ENCODE assay signal across 10 cellular contexts in genomic region chr12:66132408-66132807, GRCh38. TPM values are rescaled to one million over a fixed set of nuclear protein-coding genes. Genes with fewer than 3 reads are reported as not detected.
A peak's percentile ranks its signal among the peaks of the same experiment; 100 is the strongest.
DNase-seq lines count a peak whose midpoint lies in the region; FAIRE-seq and TF ChIP-seq lines count a peak whose summit lies in the region.
"Had no signal": no experiment of that assay in that cellular context is flagged by ENCODE, and none has a peak within 500 bp of the region (broad histone marks: within the 10 kb centered on the region; RNA-seq: fewer than 3 reads in every experiment).

No MANE protein-coding gene starts in this region.

- no peak for FAIRE-seq in RCC 7860 (lab: Jason Lieb, UNC)

- TF ChIP-seq POLR2A in esophagus muscularis mucosa (IDR thresholded peaks at IDR 0.05; ENCODE audit: low read depth) = no peak

- H3K36me3 ChIP-seq in left ventricle myocardium inferior (peaks cover 25% of the 10 kb centered on the region), smooth muscle cell (ENCODE audit: low read depth) (peaks cover 2% of the 10 kb centered on the region), esophagus muscularis mucosa (peaks cover 11 to 27% (median 25%) of the 10 kb centered on the region in 4 donors)

- H3K79me2 ChIP-seq in smooth muscle cell (ENCODE audit: low read depth) = peaks cover 27% of the 10 kb centered on the region

- H3K9me3 ChIP-seq in left ventricle myocardium inferior (replicated peaks) (no peaks in the 10 kb centered on the region), smooth muscle cell (replicated peaks; ENCODE audit: low read depth) (no peaks in the 10 kb centered on the region), esophagus muscularis mucosa (no peaks in the 10 kb centered on the region)

- H3K27ac ChIP-seq in left ventricle myocardium inferior (replicated peaks) = peak overlapping the region; percentile 61
- H3K27ac ChIP-seq in smooth muscle cell (ENCODE audit: low read depth) = peak overlapping the region; percentile 72
- no peak overlapping the region for H3K27ac ChIP-seq in esophagus muscularis mucosa (replicated peaks in 1 of 4)

- H2AFZ ChIP-seq in smooth muscle cell (ENCODE audit: low read depth) = no peak overlapping the region

- H3F3A ChIP-seq in smooth muscle cell (ENCODE audit: low read depth) = peaks cover 17% of the 10 kb centered on the region

- H3K4me1 ChIP-seq in left ventricle myocardium inferior (peaks cover 52% of the 10 kb centered on the region), smooth muscle cell (ENCODE audit: low read depth) (peaks cover 11% of the 10 kb centered on the region), esophagus muscularis mucosa (peaks cover 21 to 33% (median 27%) of the 10 kb centered on the region in 4 donors)

- H3K4me2 ChIP-seq in smooth muscle cell = peak overlapping the region; percentile 89

- TF ChIP-seq CTCF in left ventricle myocardium inferior (IDR thresholded peaks at IDR 0.05; ENCODE audit: borderline replicate concordance) = no peak
- TF ChIP-seq CTCF in epithelial cell of proximal tubule (conservative IDR thresholded peaks at IDR 0.05; ENCODE audit: low read depth, low read length) = no peak
- TF ChIP-seq CTCF in smooth muscle cell (IDR thresholded peaks at IDR 0.05; ENCODE audit: borderline replicate concordance, insufficient read depth, poor library complexity, severe bottlenecking) = no peak
- TF ChIP-seq CTCF in esophagus muscularis mucosa (IDR thresholded peaks at IDR 0.05) = no peak

- DNase-seq in left ventricle myocardium inferior (no peak), cardiac septum (ENCODE audit: low spot score) (no peak), RCC 7860 (ENCODE audit: low spot score) (peak; percentile 82), epithelial cell of proximal tubule (ENCODE audit: low read depth) (peak; percentile 60), smooth muscle cell (lab: John Stamatoyannopoulos, UW; ENCODE audit: unreplicated experiment) (no peak), esophagus muscularis mucosa (ENCODE audit: extremely low spot score) (no peak), SKM-1 (lab: John Stamatoyannopoulos, UW; ENCODE audit: unreplicated experiment) (no peak), NCI-H748 treated with DMSO at 0.1 percent for 48 hours (lab: John Stamatoyannopoulos, UW) (no peak)
- DNase-seq: effector CD8-positive, alpha-beta T cell; NCI-H1436 had no signal

- no peak for TF ChIP-seq EP300 in esophagus muscularis mucosa (IDR thresholded peaks at IDR 0.05)

- H3K9ac ChIP-seq in smooth muscle cell (ENCODE audit: low read depth) = no peak overlapping the region

- H3K27me3 ChIP-seq in left ventricle myocardium inferior (ENCODE audit: low read depth) = no peaks in the 10 kb centered on the region
- no peaks in the 10 kb centered on the region for H3K27me3 ChIP-seq in smooth muscle cell (ENCODE audit: low read depth)
- H3K27me3 ChIP-seq in esophagus muscularis mucosa = no peaks in the 10 kb centered on the region

- H3K4me3 ChIP-seq in left ventricle myocardium inferior (peak overlapping the region; percentile 99), epithelial cell of proximal tubule (ENCODE audit: low read depth, low read length) (no peak overlapping the region), smooth muscle cell (no peak overlapping the region), esophagus muscularis mucosa (no peak overlapping the region)

- intact Hi-C loops in left ventricle myocardium inferior (cut with micrococcal nuclease) = no loop called here
- intact Hi-C loops in cardiac septum (cut with DNase I) = loop anchor here (5.0 kb wide), 1 partner anchor 35 kb away; the partner anchor contains the start of gene TMBIM4
- intact Hi-C loops in esophagus muscularis mucosa (cut with DNase I) = loop anchor here (5.0 kb wide), 1 partner anchor 35 kb away; the partner anchor contains the start of gene TMBIM4

- H4K20me1 ChIP-seq in smooth muscle cell (ENCODE audit: low read depth) = no peaks in the 10 kb centered on the region

RNA-seq across cellular contexts. Expression of gene LLPH, which starts 1.9 kb away (rescaled TPM):
- total RNA-seq in left ventricle myocardium inferior (22.1 TPM), cardiac septum (25.4 TPM), epithelial cell of proximal tubule (12.6 and 15.9 TPM in 2 replicates), smooth muscle cell (9.2 and 15.6 TPM in 2 replicates), esophagus muscularis mucosa (10 to 100 TPM in 1 of 4 donors, 1 to 10 TPM in 3; 5.8 to 12.6 (median 7.8) TPM)
- 33.1 and 39.7 TPM in 2 replicates for polyA plus RNA-seq in smooth muscle cell

RNA-seq across cellular contexts. Expression of gene TMBIM4, which starts 37.4 kb away (rescaled TPM):
- total RNA-seq in left ventricle myocardium inferior (74.5 TPM), cardiac septum (79.5 TPM), epithelial cell of proximal tubule (60.9 and 84.8 TPM in 2 replicates), smooth muscle cell (103 and 153 TPM in 2 replicates), esophagus muscularis mucosa (100 to 1,000 TPM in 3 of 4 donors, 10 to 100 TPM in 1; 92.2 to 156 (median 115) TPM)
- 93.3 and 97.9 TPM in 2 replicates for polyA plus RNA-seq in smooth muscle cell

RNA-seq across cellular contexts. Expression of gene IRAK3, which starts 56.6 kb away (rescaled TPM):
- total RNA-seq in left ventricle myocardium inferior = 4.8 TPM
- total RNA-seq in cardiac septum = 3.2 TPM
- 0.81 and 1.9 TPM in 2 replicates for total RNA-seq in epithelial cell of proximal tubule
- total RNA-seq in smooth muscle cell = 5.3 and 6.8 TPM in 2 replicates
- polyA plus RNA-seq in smooth muscle cell = 2.4 and 2.5 TPM in 2 replicates
- total RNA-seq in esophagus muscularis mucosa = 10 to 100 TPM; 12.2 to 21.5 (median 13.6) TPM

Comparison
In these comparisons a context has a peak if more than half of its experiments do, and no peak if none do; other contexts are left out.
1. DNase-seq: peak in RCC 7860 (single experiment) and epithelial cell of proximal tubule (single experiment); none in left ventricle myocardium inferior (single experiment), cardiac septum (single experiment), smooth muscle cell (single experiment), esophagus muscularis mucosa (single experiment), SKM-1 (single experiment) and NCI-H748 treated with DMSO at 0.1 percent for 48 hours (single experiment).
2. H3K27ac ChIP-seq: peak in left ventricle myocardium inferior (single experiment) and smooth muscle cell (single experiment); none in esophagus muscularis mucosa (0 of 4).